26 cellular contexts compared by ENCODE assay signal in genomic region chr6:50842861-50843384, GRCh38. TPM values are rescaled to one million over a fixed set of nuclear protein-coding genes. Genes with fewer than 3 reads are reported as not detected.
DNase-seq lines count a peak whose midpoint lies in the region; TF ChIP-seq lines count a peak whose summit lies in the region.
"Had no signal": no experiment of that assay in that cellular context is flagged by ENCODE, and none has a peak within 500 bp of the region (broad histone marks: within the 10 kb centered on the region; RNA-seq: fewer than 3 reads in every experiment).

No MANE protein-coding gene starts in this region.

- H2AFZ ChIP-seq in hepatocyte: no peak overlapping the region

- intact Hi-C loops in breast epithelium (cut with DNase I; ENCODE audit: low total_unique reads): no loop called here
- intact Hi-C loops in MCF 10A (cut with micrococcal nuclease): no loop called here
- intact Hi-C loops in activated T-helper 2 cell treated with anti-CD3 and anti-CD28 coated beads, Interferon-gamma antibody, Interleukin-2, Interleukin-4, amounts not matched to agents 10 μg/mL and 5 μg/mL and 100 μg/mL, durations not matched to agents 14 hours and 24 hours and 36 hours (cut with micrococcal nuclease): no loop called here

- H3K4me3 ChIP-seq in breast epithelium (peak overlapping the region in 2 of 3 donors; percentile 40 to 55), hepatocyte (no peak overlapping the region)
- H3K4me3 ChIP-seq: BLaER1 treated with 17β-estradiol and CSF1 and Interleukin-3, amounts not matched to agents 10 nM and 100 nM; esophagus muscularis mucosa; vagina had no signal

- H4K20me1 ChIP-seq in hepatocyte (ENCODE audit: insufficient read depth, poor library complexity, severe bottlenecking): no peaks in the 10 kb centered on the region
- H4K20me1 ChIP-seq: BLaER1 treated with 17β-estradiol and CSF1 and Interleukin-3, amounts not matched to agents 10 nM and 100 nM had no signal

- H3K4me1 Mint-ChIP-seq in MCF 10A (ENCODE audit: insufficient read depth, unreplicated experiment) (no peaks in the 10 kb centered on the region), mesothelial cell of epicardium (peaks cover 50% of the 10 kb centered on the region)
- no peaks in the 10 kb centered on the region for H3K4me1 Mint-ChIP-seq in activated T-helper 2 cell treated with anti-CD3 and anti-CD28 coated beads, Interferon-gamma antibody, Interleukin-2, Interleukin-4, amounts not matched to agents 10 μg/mL and 5 μg/mL and 100 μg/mL, durations not matched to agents 14 hours and 24 hours and 36 hours (ENCODE audit: low read depth)
- H3K4me1 Mint-ChIP-seq: activated CD4-positive, alpha-beta memory T cell treated with anti-CD3 and anti-CD28 coated beads, Interleukin-2, amount 10 ng/mL, durations not matched to agents 7 days and 5 days; activated naive CD8-positive, alpha-beta T cell treated with anti-CD3 and anti-CD28 coated beads, Interleukin-2, amount 50 U/mL, for 24 hours; naive thymus-derived CD8-positive, alpha-beta T cell had no signal

- H3K9me3 Mint-ChIP-seq in MCF 10A (ENCODE audit: unreplicated experiment) (no peaks in the 10 kb centered on the region), mesothelial cell of epicardium (no peaks in the 10 kb centered on the region)
- H3K9me3 Mint-ChIP-seq in activated T-helper 2 cell treated with anti-CD3 and anti-CD28 coated beads, Interferon-gamma antibody, Interleukin-2, Interleukin-4, amounts not matched to agents 10 μg/mL and 5 μg/mL and 100 μg/mL, durations not matched to agents 14 hours and 24 hours and 36 hours: no peaks in the 10 kb centered on the region
- H3K9me3 Mint-ChIP-seq: activated CD4-positive, alpha-beta memory T cell treated with anti-CD3 and anti-CD28 coated beads, Interleukin-2, amount 10 ng/mL, durations not matched to agents 7 days and 5 days; dendritic cell treated with granulocyte-macrophage colony-stimulating factor and Interleukin-4, amounts not matched to agents 40 ng/mL and 50 ng/mL, for 4 days had no signal

- no peaks in the 10 kb centered on the region for H3K9me3 ChIP-seq in breast epithelium
- no peaks in the 10 kb centered on the region for H3K9me3 ChIP-seq in hepatocyte (ENCODE audit: low read depth)
- H3K9me3 ChIP-seq: esophagus muscularis mucosa, vagina had no signal

- no peaks in the 10 kb centered on the region for H3K36me3 ChIP-seq in breast epithelium
- H3K36me3 ChIP-seq in hepatocyte (replicated peaks; ENCODE audit: insufficient read depth, low read depth): no peaks in the 10 kb centered on the region
- H3K36me3 ChIP-seq: BLaER1 treated with 17β-estradiol and CSF1 and Interleukin-3, amounts not matched to agents 10 nM and 100 nM; esophagus muscularis mucosa; vagina had no signal

- TF ChIP-seq CTCF in breast epithelium (IDR thresholded peaks at IDR 0.05) (no peak), MCF 10A (IDR thresholded peaks at IDR 0.05; ENCODE audit: unreplicated experiment) (no peak), hepatocyte (IDR thresholded peaks at IDR 0.05; ENCODE audit: poor library complexity) (no peak), mesothelial cell of epicardium (IDR thresholded peaks at IDR 0.05; ENCODE audit: unreplicated experiment) (no peak)

- POLR2A ChIA-PET in MCF 10A (lab: Yijun Ruan, JAX): no interaction called here

- DNase-seq in breast epithelium (ENCODE audit: low spot score in 2 of 2) (no peak), MCF 10A (ENCODE audit: unreplicated experiment) (no peak), hepatocyte (ENCODE audit: low spot score) (no peak), mesothelial cell of epicardium (ENCODE audit: low spot score in 2 of 2, unreplicated experiment in 2 of 2) (no peak), NCI-H1417 (lab: John Stamatoyannopoulos, UW) (no peak)
- no peak for DNase-seq in activated effector memory CD4-positive, alpha-beta T cell treated with Interleukin-2 at 50 U/mL for 16 hours
- DNase-seq in activated T-helper 2 cell treated with anti-CD3 and anti-CD28 coated beads, Interferon-gamma antibody, Interleukin-2, Interleukin-4, amounts not matched to agents 10 μg/mL and 5 μg/mL and 100 μg/mL, durations not matched to agents 14 hours and 24 hours and 36 hours (ENCODE audit: low spot score): no peak
- DNase-seq in stimulated activated CD4-positive, alpha-beta T cell treated with anti-CD3 and anti-CD28 coated beads, Interleukin-4, amount 100 ng/mL, for 24 hours: no peak
- DNase-seq: activated CD4-positive, alpha-beta memory T cell treated with anti-CD3 and anti-CD28 coated beads, Interleukin-2, amount 10 ng/mL, durations not matched to agents 7 days and 5 days; activated naive CD8-positive, alpha-beta T cell treated with anti-CD3 and anti-CD28 coated beads, Interleukin-2, amount 50 U/mL, for 24 hours; naive thymus-derived CD8-positive, alpha-beta T cell; NCI-H2171 treated with DMSO at 0.1 percent for 48 hours; OCI-M1; SHP77; small intestine; stimulated activated CD4-positive, alpha-beta T cell treated with anti-CD3 and anti-CD28 coated beads, Interleukin-4, amount 100 ng/mL, for 4 hours had no signal

- 4% methylated on average over 24 of the region's 32 CpGs for WGBS in hepatocyte (ENCODE audit: low lambda C conversion rate, missing lambda C conversion rate)

- peaks cover 0 to 37% of the 10 kb centered on the region in 2 donors for H3K27me3 ChIP-seq in breast epithelium
- peaks cover 100% of the 10 kb centered on the region for H3K27me3 ChIP-seq in hepatocyte
- H3K27me3 ChIP-seq: vagina had no signal

- no TSS peak for BruUV-seq in MCF 10A (replicated peaks; lab: Mats Ljungman, UMichigan)

- no peaks in the 10 kb centered on the region for H3K79me2 ChIP-seq in hepatocyte

- H3K4me1 ChIP-seq in breast epithelium (no peaks in the 10 kb centered on the region), hepatocyte (ENCODE audit: insufficient read depth) (no peaks in the 10 kb centered on the region)
- H3K4me1 ChIP-seq: vagina had no signal

- CTCF ChIA-PET in MCF 10A (lab: Yijun Ruan, JAX): interaction anchor here (0.6 to 1.0 kb wide), 3 partner anchors 31 to 507 kb away, joined by 3 to 4 read pairs (median 3); no protein-coding TSS in a partner anchor

- H3K36me3 Mint-ChIP-seq in MCF 10A (ENCODE audit: insufficient read depth, unreplicated experiment): no peaks in the 10 kb centered on the region
- no peaks in the 10 kb centered on the region for H3K36me3 Mint-ChIP-seq in mesothelial cell of epicardium
- no peaks in the 10 kb centered on the region for H3K36me3 Mint-ChIP-seq in activated T-helper 2 cell treated with anti-CD3 and anti-CD28 coated beads, Interferon-gamma antibody, Interleukin-2, Interleukin-4, amounts not matched to agents 10 μg/mL and 5 μg/mL and 100 μg/mL, durations not matched to agents 14 hours and 24 hours and 36 hours (ENCODE audit: low read depth)

- H3K27ac ChIP-seq in breast epithelium: peak overlapping the region; percentile 82 to 87
- peak overlapping the region; percentile 16 for H3K27ac ChIP-seq in hepatocyte
- H3K27ac ChIP-seq: BLaER1 treated with 17β-estradiol and CSF1 and Interleukin-3, amounts not matched to agents 10 nM and 100 nM; esophagus muscularis mucosa; vagina; VCaP had no signal

- H3K9me2 ChIP-seq in hepatocyte (replicated peaks; ENCODE audit: insufficient read depth): no peaks in the 10 kb centered on the region

- H3K4me3 Mint-ChIP-seq in MCF 10A (ENCODE audit: unreplicated experiment): no peak overlapping the region
- H3K4me3 Mint-ChIP-seq in mesothelial cell of epicardium: no peak overlapping the region
- no peak overlapping the region for H3K4me3 Mint-ChIP-seq in activated T-helper 2 cell treated with anti-CD3 and anti-CD28 coated beads, Interferon-gamma antibody, Interleukin-2, Interleukin-4, amounts not matched to agents 10 μg/mL and 5 μg/mL and 100 μg/mL, durations not matched to agents 14 hours and 24 hours and 36 hours (ENCODE audit: low read depth)
- H3K4me3 Mint-ChIP-seq: activated CD4-positive, alpha-beta memory T cell treated with anti-CD3 and anti-CD28 coated beads, Interleukin-2, amount 10 ng/mL, durations not matched to agents 7 days and 5 days; activated naive CD8-positive, alpha-beta T cell treated with anti-CD3 and anti-CD28 coated beads, Interleukin-2, amount 50 U/mL, for 24 hours; dendritic cell treated with granulocyte-macrophage colony-stimulating factor and Interleukin-4, amounts not matched to agents 40 ng/mL and 50 ng/mL, for 4 days; naive thymus-derived CD8-positive, alpha-beta T cell had no signal

- TF ChIP-seq POLR2A in breast epithelium (IDR thresholded peaks at IDR 0.05): no peak

- H3K4me2 ChIP-seq in hepatocyte: peak overlapping the region; percentile 42
- H3K4me2 ChIP-seq: BLaER1 treated with 17β-estradiol and CSF1 and Interleukin-3, amounts not matched to agents 10 nM and 100 nM had no signal

- H3K27ac Mint-ChIP-seq in MCF 10A (ENCODE audit: low read depth, unreplicated experiment): no peak overlapping the region
- H3K27ac Mint-ChIP-seq in mesothelial cell of epicardium: peak overlapping the region; percentile 30
- H3K27ac Mint-ChIP-seq in activated T-helper 2 cell treated with anti-CD3 and anti-CD28 coated beads, Interferon-gamma antibody, Interleukin-2, Interleukin-4, amounts not matched to agents 10 μg/mL and 5 μg/mL and 100 μg/mL, durations not matched to agents 14 hours and 24 hours and 36 hours: no peak overlapping the region
- H3K27ac Mint-ChIP-seq: activated CD4-positive, alpha-beta memory T cell treated with anti-CD3 and anti-CD28 coated beads, Interleukin-2, amount 10 ng/mL, durations not matched to agents 7 days and 5 days; activated naive CD8-positive, alpha-beta T cell treated with anti-CD3 and anti-CD28 coated beads, Interleukin-2, amount 50 U/mL, for 24 hours; dendritic cell treated with granulocyte-macrophage colony-stimulating factor and Interleukin-4, amounts not matched to agents 40 ng/mL and 50 ng/mL, for 4 days; naive thymus-derived CD8-positive, alpha-beta T cell had no signal

- H3K27me3 Mint-ChIP-seq in MCF 10A (ENCODE audit: insufficient read depth, unreplicated experiment) (no peaks in the 10 kb centered on the region), mesothelial cell of epicardium (ENCODE audit: low read depth) (peaks cover 99% of the 10 kb centered on the region)
- peaks cover 91% of the 10 kb centered on the region for H3K27me3 Mint-ChIP-seq in activated T-helper 2 cell treated with anti-CD3 and anti-CD28 coated beads, Interferon-gamma antibody, Interleukin-2, Interleukin-4, amounts not matched to agents 10 μg/mL and 5 μg/mL and 100 μg/mL, durations not matched to agents 14 hours and 24 hours and 36 hours (ENCODE audit: low read depth)

RNA-seq across cellular contexts. Expression of gene TFAP2B, which starts 24.3 kb away (rescaled TPM):
- total RNA-seq in breast epithelium: 10 to 100 TPM in 2 of 3 donors, under 1 TPM in 1; under 0.01 to 25.0 (median 14.4) TPM
- total RNA-seq in MCF 10A (2022): not detected in 2 replicates
- 0.64 and 0.73 TPM in 2 replicates for total RNA-seq in hepatocyte
- polyA plus RNA-seq in hepatocyte: 1.3 and 5.7 TPM in 2 replicates
- total RNA-seq in mesothelial cell of epicardium: 4.9 to 6.8 TPM (median 5.0 TPM) in 3 replicates
- not detected in 2 replicates for total RNA-seq in activated T-helper 2 cell treated with anti-CD3 and anti-CD28 coated beads, Interferon-gamma antibody, Interleukin-2, Interleukin-4, amounts not matched to agents 10 μg/mL and 5 μg/mL and 100 μg/mL, durations not matched to agents 14 hours and 24 hours and 36 hours
- total RNA-seq: activated CD4-positive, alpha-beta memory T cell treated with anti-CD3 and anti-CD28 coated beads, Interleukin-2, amount 10 ng/mL, durations not matched to agents 7 days and 5 days; esophagus muscularis mucosa; G401; HepG2; naive thymus-derived CD8-positive, alpha-beta T cell; posterior vena cava; subcutaneous adipose tissue; T-helper 1 cell treated with Interleukin-12 subunit alpha and Interleukin-12 subunit beta and Interleukin-4 antibody, amounts not matched to agents 30 ng/mL and 1 ng/mL, for 36 hours had no signal
- polyA plus RNA-seq: HepG2; naive thymus-derived CD8-positive, alpha-beta T cell; small intestine had no signal
